In the genomic region with DNA sequence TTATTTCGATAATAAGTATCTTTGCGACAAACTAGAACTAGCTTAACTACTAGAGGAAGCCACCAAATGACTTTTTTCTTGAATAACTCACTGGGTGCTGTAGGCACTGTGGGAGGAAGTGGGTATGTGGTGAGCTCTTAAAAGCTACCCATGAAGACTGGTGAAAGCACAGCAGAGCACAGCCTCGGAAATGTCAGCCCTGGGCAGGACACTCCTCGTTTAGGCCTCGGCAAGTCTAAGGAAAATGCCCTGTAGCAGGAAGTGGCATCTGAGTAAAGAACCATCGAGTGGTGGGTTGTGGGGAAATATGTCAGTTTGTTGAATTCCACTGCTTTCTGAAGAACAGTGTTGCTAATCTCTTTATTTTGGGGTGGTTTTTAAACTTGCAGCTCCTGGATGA, we compare ENCODE assay signal across 8 cellular contexts. TPM values are rescaled to one million over a fixed set of nuclear protein-coding genes. Genes with fewer than 3 reads are reported as not detected.
DNase-seq lines count a peak whose midpoint lies in the region; ATAC-seq and TF ChIP-seq lines count a peak whose summit lies in the region.

No MANE protein-coding gene starts in this region.

- ATAC-seq in activated CD8-positive, alpha-beta T cell treated with anti-CD3 and anti-CD28 coated beads for 36 hours = peak; percentile 77
- ATAC-seq in foreskin keratinocyte = no peak

- no peaks in the 10 kb centered on the region for H3K27me3 Mint-ChIP-seq in IgD-negative memory B cell
- no peaks in the 10 kb centered on the region for H3K27me3 Mint-ChIP-seq in activated CD8-positive, alpha-beta T cell treated with anti-CD3 and anti-CD28 coated beads for 36 hours

- POLR2A ChIA-PET in activated CD8-positive, alpha-beta T cell treated with anti-CD3 and anti-CD28 coated beads for 36 hours (lab: Charles Lee) = interaction anchor here (0.7 to 4.8 kb wide), 10 partner anchors 10 to 144 kb away, joined by 3 to 65 read pairs (median 4); a partner anchor contains a TSS

- peak overlapping the region; percentile 75 to 93 (median 89) for H3K4me3 Mint-ChIP-seq in IgD-negative memory B cell
- peak overlapping the region; percentile 73 for H3K4me3 Mint-ChIP-seq in activated CD8-positive, alpha-beta T cell treated with anti-CD3 and anti-CD28 coated beads for 36 hours

- peaks cover 24% of the 10 kb centered on the region for H3K4me1 ChIP-seq in foreskin keratinocyte

- H3K9me3 Mint-ChIP-seq in IgD-negative memory B cell = no peaks in the 10 kb centered on the region
- H3K9me3 Mint-ChIP-seq in activated CD8-positive, alpha-beta T cell treated with anti-CD3 and anti-CD28 coated beads for 36 hours = peaks cover 1% of the 10 kb centered on the region

- TF ChIP-seq CTCF in activated CD8-positive, alpha-beta T cell treated with anti-CD3 and anti-CD28 coated beads for 36 hours (IDR thresholded peaks at IDR 0.05) = no peak
- no peak for TF ChIP-seq CTCF in foreskin keratinocyte (conservative IDR thresholded peaks at IDR 0.05)

- H3K36me3 Mint-ChIP-seq in IgD-negative memory B cell = peaks cover 2% of the 10 kb centered on the region
- peaks cover 49% of the 10 kb centered on the region for H3K36me3 Mint-ChIP-seq in activated CD8-positive, alpha-beta T cell treated with anti-CD3 and anti-CD28 coated beads for 36 hours (ENCODE audit: low read depth)

- peak overlapping the region; percentile 50 for H3K27ac ChIP-seq in foreskin keratinocyte

- DNase-seq in GM19240 (ENCODE audit: insufficient read length, low spot score) (peak; percentile 35), foreskin keratinocyte (no peak), NCI-H1105 treated with DMSO at 0.1 percent for 48 hours (lab: John Stamatoyannopoulos, UW) (no peak), epidermal melanocyte (ENCODE audit: insufficient read length, low spot score) (no peak), DMS153 (lab: John Stamatoyannopoulos, UW) (no peak)
- peak; percentile 91 for DNase-seq in activated CD8-positive, alpha-beta T cell treated with anti-CD3 and anti-CD28 coated beads for 36 hours
- peak; percentile 44 to 45 for DNase-seq in stimulated activated CD4-positive, alpha-beta T cell treated with anti-CD3 and anti-CD28 coated beads, Interleukin-15, amount 100 ng/mL, for 48 hours (ENCODE audit: low read depth in 2 of 2)

- intact Hi-C loops in activated CD8-positive, alpha-beta T cell treated with anti-CD3 and anti-CD28 coated beads for 36 hours (cut with micrococcal nuclease) = loop anchor here (5.0 kb wide), 1 partner anchor 109 kb away; no protein-coding TSS in a partner anchor

- H3K27ac Mint-ChIP-seq in IgD-negative memory B cell = peak overlapping the region; percentile 94 to 99 (median 98)
- peak overlapping the region; percentile 99 for H3K27ac Mint-ChIP-seq in activated CD8-positive, alpha-beta T cell treated with anti-CD3 and anti-CD28 coated beads for 36 hours

- no peaks in the 10 kb centered on the region for H3K27me3 ChIP-seq in foreskin keratinocyte

- H3K4me1 Mint-ChIP-seq in IgD-negative memory B cell = peaks cover 30 to 35% (median 34%) of the 10 kb centered on the region in 3 donors
- H3K4me1 Mint-ChIP-seq in activated CD8-positive, alpha-beta T cell treated with anti-CD3 and anti-CD28 coated beads for 36 hours (ENCODE audit: low read depth) = peaks cover 54% of the 10 kb centered on the region

- CTCF ChIA-PET in activated CD8-positive, alpha-beta T cell treated with anti-CD3 and anti-CD28 coated beads for 36 hours (lab: Charles Lee) = interaction anchor here (1.1 to 2.5 kb wide), 6 partner anchors 13 to 118 kb away, joined by 3 to 27 read pairs (median 6); no protein-coding TSS in a partner anchor

RNA-seq across cellular contexts. Expression of a gene that starts 44.0 kb away (rescaled TPM):
- polyA plus RNA-seq in IgD-negative memory B cell (not detected), foreskin keratinocyte (36.2 and 39.1 TPM in 2 replicates)
- total RNA-seq in activated CD8-positive, alpha-beta T cell treated with anti-CD3 and anti-CD28 coated beads for 36 hours = 10 to 100 TPM; 21.2 to 21.3 TPM
- total RNA-seq in foreskin keratinocyte = 44.0 and 44.7 TPM in 2 replicates

Comparison
In these comparisons a context has a peak if more than half of its experiments do, and no peak if none do; other contexts are left out.
1. DNase-seq: peak in GM19240 (single experiment), activated CD8-positive, alpha-beta T cell treated with anti-CD3 and anti-CD28 coated beads for 36 hours (single experiment) and stimulated activated CD4-positive, alpha-beta T cell treated with anti-CD3 and anti-CD28 coated beads, Interleukin-15, amount 100 ng/mL, for 48 hours (2 of 2); none in foreskin keratinocyte (0 of 2), NCI-H1105 treated with DMSO at 0.1 percent for 48 hours (single experiment), epidermal melanocyte (single experiment) and DMS153 (single experiment).